12 cellular contexts compared by ENCODE assay signal in the genomic region with DNA sequence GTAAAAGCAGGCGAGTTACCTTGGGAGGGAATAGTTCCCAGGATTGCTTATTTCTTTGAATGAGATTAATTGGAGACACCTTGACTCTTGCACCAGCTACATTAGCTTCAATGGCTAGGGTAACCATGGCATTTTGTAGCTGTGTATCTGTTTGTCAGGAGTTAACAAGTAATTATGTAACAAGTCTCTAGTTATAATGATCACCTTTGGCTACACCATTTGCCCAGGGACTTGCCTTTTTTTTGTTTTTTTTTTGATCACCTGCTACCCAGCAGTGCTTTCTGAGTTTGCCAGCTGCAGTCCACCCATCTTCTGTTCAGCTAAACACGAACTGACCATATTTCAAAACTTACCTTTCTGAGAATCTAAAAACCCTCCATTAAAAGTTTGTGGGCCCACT. TPM values are rescaled to one million over a fixed set of nuclear protein-coding genes. Genes with fewer than 3 reads are reported as not detected.
DNase-seq lines count a peak whose midpoint lies in the region; ATAC-seq and TF ChIP-seq lines count a peak whose summit lies in the region.
"Had no signal": no experiment of that assay in that cellular context is flagged by ENCODE, and none has a peak within 500 bp of the region (broad histone marks: within the 10 kb centered on the region; RNA-seq: fewer than 3 reads in every experiment).

No MANE protein-coding gene starts in this region.

- H3K27me3 Mint-ChIP-seq in CD8-positive, alpha-beta T cell (ENCODE audit: low read depth), result peaks cover 32% of the 10 kb centered on the region
- H3K27me3 Mint-ChIP-seq in activated CD8-positive, alpha-beta T cell treated with anti-CD3 and anti-CD28 coated beads, Interleukin-2, amount 10 ng/mL, durations not matched to agents 7 days and 5 days (ENCODE audit: low read depth), result peaks cover 46% of the 10 kb centered on the region

- H3K27ac ChIP-seq in CD8-positive, alpha-beta T cell (ENCODE audit: low read depth, low read length), result no peak overlapping the region
- no peak overlapping the region for H3K27ac ChIP-seq in HEK293 (ENCODE audit: extremely low read depth, low read depth, low read length)
- no peak overlapping the region for H3K27ac ChIP-seq in mesenchymal stem cell (ENCODE audit: low read length, poor library complexity, severe bottlenecking)
- no peak overlapping the region for H3K27ac ChIP-seq in ovary
- H3K27ac ChIP-seq: neutrophil had no signal

- no peak overlapping the region for H2BK12ac ChIP-seq in mesenchymal stem cell (ENCODE audit: low read length in 2 of 2)

- H4K8ac ChIP-seq in mesenchymal stem cell (ENCODE audit: low read length), result no peak overlapping the region

- CTCF ChIA-PET in CD8-positive, alpha-beta T cell (lab: Charles Lee), result interaction anchor here (0.6 to 2.9 kb wide), 4 partner anchors 56 to 76 kb away, joined by 3 to 13 read pairs (median 4); no protein-coding TSS in a partner anchor
- CTCF ChIA-PET in HEK293 (lab: Yijun Ruan, JAX), result interaction anchor here (0.6 to 4.1 kb wide), 7 partner anchors 17 to 1131 kb away, joined by 3 to 19 read pairs (median 4); no protein-coding TSS in a partner anchor
- CTCF ChIA-PET in activated CD8-positive, alpha-beta T cell treated with anti-CD3 and anti-CD28 coated beads, Interleukin-2, amount 10 ng/mL, durations not matched to agents 7 days and 5 days (lab: Charles Lee), result interaction anchor here (1.0 to 5.3 kb wide), 6 partner anchors 17 to 161 kb away, joined by 3 to 66 read pairs (median 6); no protein-coding TSS in a partner anchor

- H3K27ac Mint-ChIP-seq in CD8-positive, alpha-beta T cell, result no peak overlapping the region
- no peak overlapping the region for H3K27ac Mint-ChIP-seq in activated CD8-positive, alpha-beta T cell treated with anti-CD3 and anti-CD28 coated beads, Interleukin-2, amount 10 ng/mL, durations not matched to agents 7 days and 5 days

- H3K4ac ChIP-seq in mesenchymal stem cell (ENCODE audit: low read depth in 1 of 2, low read length in 2 of 2), result no peak overlapping the region

- TF ChIP-seq EP300 in ovary (IDR thresholded peaks at IDR 0.05), result no peak

- peaks cover 15% of the 10 kb centered on the region for H3K4me1 Mint-ChIP-seq in CD8-positive, alpha-beta T cell (ENCODE audit: low read depth)
- H3K4me1 Mint-ChIP-seq in activated CD8-positive, alpha-beta T cell treated with anti-CD3 and anti-CD28 coated beads, Interleukin-2, amount 10 ng/mL, durations not matched to agents 7 days and 5 days (ENCODE audit: low read depth), result peaks cover 13% of the 10 kb centered on the region

- H3K4me2 ChIP-seq in mesenchymal stem cell (ENCODE audit: low read length, poor library complexity, severe bottlenecking), result peak overlapping the region; percentile 96

- H3K9ac ChIP-seq in mesenchymal stem cell (ENCODE audit: low read length), result no peak overlapping the region

- H3K9me3 ChIP-seq in CD8-positive, alpha-beta T cell (ENCODE audit: low read length), result no peaks in the 10 kb centered on the region
- no peaks in the 10 kb centered on the region for H3K9me3 ChIP-seq in HEK293 (ENCODE audit: control insufficient read depth, insufficient read depth, low read depth, low read length)
- no peaks in the 10 kb centered on the region for H3K9me3 ChIP-seq in mesenchymal stem cell (ENCODE audit: control insufficient read depth, low read length)
- no peaks in the 10 kb centered on the region for H3K9me3 ChIP-seq in ovary
- H3K9me3 ChIP-seq: gastroesophageal sphincter, neutrophil had no signal

- no peak for DNase-seq in CD8-positive, alpha-beta T cell
- DNase-seq in activated CD8-positive, alpha-beta T cell treated with anti-CD3 and anti-CD28 coated beads, Interleukin-2, amount 10 ng/mL, durations not matched to agents 7 days and 5 days, result no peak
- DNase-seq in mesenchymal stem cell, result no peak
- DNase-seq in ovary, result no peak
- no peak for DNase-seq in GDM1 (lab: John Stamatoyannopoulos, UW)
- no peak for DNase-seq in stimulated activated CD4-positive, alpha-beta T cell treated with anti-CD3 and anti-CD28 coated beads, Interleukin-4, amount 100 ng/mL, for 4 hours
- DNase-seq: activated CD4-positive, alpha-beta T cell treated with anti-CD3 and anti-CD28 coated beads for 1 hour had no signal

- H2BK120ac ChIP-seq in mesenchymal stem cell (ENCODE audit: low read depth, low read length), result no peak overlapping the region

- no peak overlapping the region for H4K91ac ChIP-seq in mesenchymal stem cell (ENCODE audit: low read length)

- no peak overlapping the region for H3K18ac ChIP-seq in mesenchymal stem cell (ENCODE audit: low read depth in 1 of 2, low read length in 2 of 2)

- POLR2A ChIA-PET in CD8-positive, alpha-beta T cell (lab: Charles Lee), result interaction anchor here (2.6 to 3.3 kb wide), 2 partner anchors 8 to 48 kb away, joined by 7 to 18 read pairs; no protein-coding TSS in a partner anchor
- POLR2A ChIA-PET in HEK293 (lab: Yijun Ruan, JAX), result interaction anchor here (1.0 kb wide), 1 partner anchor 541 kb away, joined by 3 read pairs; a partner anchor contains a TSS
- POLR2A ChIA-PET in activated CD8-positive, alpha-beta T cell treated with anti-CD3 and anti-CD28 coated beads, Interleukin-2, amount 10 ng/mL, durations not matched to agents 7 days and 5 days (lab: Charles Lee), result no interaction called here

- peaks cover 8% of the 10 kb centered on the region for H3K79me1 ChIP-seq in mesenchymal stem cell (replicated peaks; ENCODE audit: low read length, poor library complexity, severe bottlenecking)

- no peak for TF ChIP-seq CTCF in CD8-positive, alpha-beta T cell (IDR thresholded peaks at IDR 0.05)
- TF ChIP-seq CTCF in HEK293 (tag by site-specific recombination; IDR thresholded peaks at IDR 0.05) (no peak), ovary (IDR thresholded peaks at IDR 0.05) (no peak)

- H3K9me3 Mint-ChIP-seq in CD8-positive, alpha-beta T cell, result no peaks in the 10 kb centered on the region
- no peaks in the 10 kb centered on the region for H3K9me3 Mint-ChIP-seq in activated CD8-positive, alpha-beta T cell treated with anti-CD3 and anti-CD28 coated beads, Interleukin-2, amount 10 ng/mL, durations not matched to agents 7 days and 5 days (ENCODE audit: insufficient read depth)

- H2BK15ac ChIP-seq in mesenchymal stem cell (ENCODE audit: low read depth, poor library complexity, severe bottlenecking), result no peak overlapping the region

- 61% methylated on average over 2 of the region's 2 CpGs for WGBS in mesenchymal stem cell
- 78 to 83% (median 80%) methylated on average over 2 of the region's 2 CpGs for WGBS in ovary, 3 donors

- H3K4me3 Mint-ChIP-seq in CD8-positive, alpha-beta T cell, result peak overlapping the region; percentile 78
- peak overlapping the region; percentile 63 for H3K4me3 Mint-ChIP-seq in activated CD8-positive, alpha-beta T cell treated with anti-CD3 and anti-CD28 coated beads, Interleukin-2, amount 10 ng/mL, durations not matched to agents 7 days and 5 days

- intact Hi-C loops in CD8-positive, alpha-beta T cell (cut with DNase I, micrococcal nuclease), result loop anchor here (5.0 to 10.0 kb wide), 2 partner anchors 160 to 323 kb away; a partner anchor contains a TSS
- intact Hi-C loops in ovary (cut with DNase I), result no loop called here

- no peak for TF ChIP-seq POLR2A in ovary (IDR thresholded peaks at IDR 0.05)

- no peak overlapping the region for H2AFZ ChIP-seq in mesenchymal stem cell (ENCODE audit: low read depth, low read length)

- no peak overlapping the region for H3K4me3 ChIP-seq in CD8-positive, alpha-beta T cell (ENCODE audit: low read depth, low read length)
- H3K4me3 ChIP-seq in HEK293 (ENCODE audit: low read depth, low read length) (peak overlapping the region; percentile 78), mesenchymal stem cell (ENCODE audit: insufficient read depth in 1 of 2, low read depth in 1 of 2, low read length in 2 of 2) (no peak overlapping the region), ovary (no peak overlapping the region)

- peaks cover 2% of the 10 kb centered on the region for H3K36me3 Mint-ChIP-seq in CD8-positive, alpha-beta T cell
- no peaks in the 10 kb centered on the region for H3K36me3 Mint-ChIP-seq in activated CD8-positive, alpha-beta T cell treated with anti-CD3 and anti-CD28 coated beads, Interleukin-2, amount 10 ng/mL, durations not matched to agents 7 days and 5 days (ENCODE audit: low read depth)

- no peak overlapping the region for H2BK5ac ChIP-seq in mesenchymal stem cell (ENCODE audit: low read depth, low read length, poor library complexity, severe bottlenecking)

- peaks cover 6% of the 10 kb centered on the region for H3K27me3 ChIP-seq in CD8-positive, alpha-beta T cell (ENCODE audit: insufficient read depth, low read length)
- H3K27me3 ChIP-seq in mesenchymal stem cell (ENCODE audit: control insufficient read depth in 1 of 2, insufficient read depth in 1 of 2, low read length in 2 of 2), result peaks cover 11 to 42% of the 10 kb centered on the region in 2 experiments
- H3K27me3 ChIP-seq in ovary, result no peaks in the 10 kb centered on the region

- H3K36me3 ChIP-seq in CD8-positive, alpha-beta T cell (ENCODE audit: insufficient read depth, low read length), result no peaks in the 10 kb centered on the region
- H3K36me3 ChIP-seq in HEK293 (ENCODE audit: control insufficient read depth in 2 of 2, insufficient read depth in 1 of 2, low read length in 2 of 2) (peaks cover 0 to 6% of the 10 kb centered on the region in 2 experiments; a peak in 1 of 3 replicates), mesenchymal stem cell (ENCODE audit: control insufficient read depth in 1 of 2, insufficient read depth in 2 of 2, low read depth in 1 of 2, low read length in 2 of 2) (peaks cover 0 to 2% of the 10 kb centered on the region in 2 experiments), ovary (no peaks in the 10 kb centered on the region)
- H3K36me3 ChIP-seq: gastroesophageal sphincter, neutrophil had no signal

- H3K4me1 ChIP-seq in CD8-positive, alpha-beta T cell (ENCODE audit: insufficient read depth, low read length), result peaks cover 9% of the 10 kb centered on the region
- H3K4me1 ChIP-seq in HEK293 (ENCODE audit: control insufficient read depth, insufficient read depth, low read length), result no peaks in the 10 kb centered on the region; the same call in 1 of the 2 replicates
- peaks cover 15% of the 10 kb centered on the region for H3K4me1 ChIP-seq in mesenchymal stem cell (ENCODE audit: control insufficient read depth, insufficient read depth, low read depth, low read length)
- H3K4me1 ChIP-seq in ovary (ENCODE audit: insufficient read depth), result peaks cover 3% of the 10 kb centered on the region

- ATAC-seq in CD8-positive, alpha-beta T cell, result no peak
- ATAC-seq in activated CD8-positive, alpha-beta T cell treated with anti-CD3 and anti-CD28 coated beads, Interleukin-2, amount 10 ng/mL, durations not matched to agents 7 days and 5 days, result no peak
- no peak for ATAC-seq in HG02623 (IDR thresholded peaks at IDR 0.05; ENCODE audit: unreplicated experiment)

- no peak overlapping the region for H2AK5ac ChIP-seq in mesenchymal stem cell (ENCODE audit: low read length, severe bottlenecking)

- no peak overlapping the region for H3K23ac ChIP-seq in mesenchymal stem cell (ENCODE audit: low read length in 2 of 2)

- no peak overlapping the region for H3K14ac ChIP-seq in mesenchymal stem cell (ENCODE audit: low read length in 2 of 2)

RNA-seq across cellular contexts. Expression of a gene that starts 2.2 kb away (rescaled TPM):
- under 1 TPM; 0.43 to 0.81 TPM for total RNA-seq in CD8-positive, alpha-beta T cell
- total RNA-seq in activated CD8-positive, alpha-beta T cell treated with anti-CD3 and anti-CD28 coated beads, Interleukin-2, amount 10 ng/mL, durations not matched to agents 7 days and 5 days, result under 1 TPM; 0.76 to 0.79 TPM
- polyA plus RNA-seq in mesenchymal stem cell (2013, experiment 1 of 2), result 0.61 TPM
- 0.34 TPM for polyA plus RNA-seq in mesenchymal stem cell (2013, experiment 2 of 2)
- 1 to 10 TPM in 3 of 7 donors, under 1 TPM in 4; 0.65 to 2.4 (median 0.78) TPM for total RNA-seq in ovary
- under 1 TPM; 0.15 to 0.20 TPM for polyA plus RNA-seq in ovary
- total RNA-seq: LHCN-M2 had no signal

Comparison
In these comparisons a context has a peak if more than half of its experiments do, and no peak if none do; other contexts are left out.
1. intact Hi-C loops: an anchor here in CD8-positive, alpha-beta T cell (5.0 to 10.0 kb wide); none called in ovary.